Comparison of ENCODE assay signal across 12 cellular contexts in genomic region chr6:9408718-9409117, GRCh38.
DNase-seq lines count a peak whose midpoint lies in the region; ATAC-seq and TF ChIP-seq lines count a peak whose summit lies in the region.
"Had no signal": no experiment of that assay in that cellular context is flagged by ENCODE, and none has a peak within 500 bp of the region (broad histone marks: within the 10 kb centered on the region; RNA-seq: fewer than 3 reads in every experiment).

No MANE protein-coding gene starts in this region.

- no peak overlapping the region for H3K9ac ChIP-seq in GM23248

- H3K27ac ChIP-seq in GM23248 (no peak overlapping the region), heart left ventricle (no peak overlapping the region)
- H3K27ac ChIP-seq: SK-N-MC had no signal

- no peaks in the 10 kb centered on the region for H3F3A ChIP-seq in GM23248 (ENCODE audit: insufficient read depth)

- no peaks in the 10 kb centered on the region for H3K36me3 ChIP-seq in GM23248 (ENCODE audit: low read depth)
- no peaks in the 10 kb centered on the region for H3K36me3 ChIP-seq in heart left ventricle

- no peaks in the 10 kb centered on the region for H3K9me2 ChIP-seq in GM23248 (ENCODE audit: insufficient read depth)

- H3K9me3 ChIP-seq in GM23248 (ENCODE audit: low read depth) = no peaks in the 10 kb centered on the region
- no peaks in the 10 kb centered on the region for H3K9me3 ChIP-seq in heart left ventricle

- H3K27me3 ChIP-seq in GM23248 (replicated peaks; ENCODE audit: insufficient read depth) (no peaks in the 10 kb centered on the region), heart left ventricle (no peaks in the 10 kb centered on the region)

- intact Hi-C loops in heart left ventricle (cut with DNase I) = no loop called here

- H2AFZ ChIP-seq in GM23248 = no peak overlapping the region

- in situ Hi-C loops in GM23248 (cut with MboI) (no loop called here), astrocyte of the spinal cord (cut with HindIII; ENCODE audit: low sequenced_read_pairs) (no loop called here)

- no peak for TF ChIP-seq POLR2A in heart left ventricle (IDR thresholded peaks at IDR 0.05)

- H3K79me2 ChIP-seq in GM23248 (ENCODE audit: insufficient read depth) = no peaks in the 10 kb centered on the region

- H3K4me3 ChIP-seq in GM23248 (no peak overlapping the region), astrocyte of the spinal cord (ENCODE audit: low read depth, low read length) (no peak overlapping the region), heart left ventricle (no peak overlapping the region)
- H3K4me3 ChIP-seq: SK-N-MC had no signal

- H3K4me2 ChIP-seq in GM23248 (ENCODE audit: unreplicated experiment) = no peak overlapping the region

- peaks cover 18% of the 10 kb centered on the region for H3K4me1 ChIP-seq in GM23248 (ENCODE audit: insufficient read depth)
- no peaks in the 10 kb centered on the region for H3K4me1 ChIP-seq in heart left ventricle

- no peak for ATAC-seq in heart left ventricle
- ATAC-seq: HCT116, Right ventricle myocardium inferior had no signal

- TF ChIP-seq CTCF in astrocyte of the spinal cord (IDR thresholded peaks at IDR 0.05; ENCODE audit: low read depth, low read length) (no peak), heart left ventricle (IDR thresholded peaks at IDR 0.05) (no peak)

- H4K20me1 ChIP-seq in GM23248 (ENCODE audit: insufficient read depth) = no peaks in the 10 kb centered on the region

- WGBS in GM23248 (ENCODE audit: low coverage in 1 of 2, low lambda C conversion rate in 2 of 2, missing lambda C conversion rate in 2 of 2), 2 experiments = 71 to 72% methylated on average over 1 of the region's 1 CpG
- WGBS in heart left ventricle, 4 donors = 88 to 98% (median 94%) methylated on average over 1 of the region's 1 CpG

- DNase-seq in GM23248 (peak; percentile 34), NCI-H146 treated with DMSO at 0.1 percent for 48 hours (lab: John Stamatoyannopoulos, UW; ENCODE audit: unreplicated experiment) (peak; percentile 23), astrocyte of the spinal cord (ENCODE audit: low read depth, low spot score) (peak; percentile 20), fibroblast of peridontal ligament (ENCODE audit: extremely low read depth) (peak; percentile 8), activated gamma-delta T cell treated with Interleukin-2 at 50 U/mL for 16 hours (no peak), DMS79 (lab: John Stamatoyannopoulos, UW) (no peak), heart left ventricle (no peak)
- DNase-seq: NCI-H1417 treated with DMSO at 0.1 percent for 48 hours, NCI-H774 had no signal

Comparison
In these comparisons a context has a peak if more than half of its experiments do, and no peak if none do; other contexts are left out.
1. DNase-seq: peak in GM23248 (single experiment), NCI-H146 treated with DMSO at 0.1 percent for 48 hours (single experiment), astrocyte of the spinal cord (single experiment) and fibroblast of peridontal ligament (single experiment); none in activated gamma-delta T cell treated with Interleukin-2 at 50 U/mL for 16 hours (single experiment), DMS79 (single experiment) and heart left ventricle (0 of 5).